Comparison of ENCODE assay signal across 1 cellular context in genomic region chr4:56051049-56051709, GRCh38.
TF ChIP-seq lines count a peak whose summit lies in the region.

No MANE protein-coding gene starts in this region.

TF ChIP-seq in HCT116, 20 proteins besides CTCF, POLR2A, EP300 and RAD21 (continued from another document):
- TF ChIP-seq EZH2 (IDR thresholded peaks at IDR 0.05) (no peak), POLR2AphosphoS5 (IDR thresholded peaks at IDR 0.05; ENCODE audit: low read depth, low read length) (no peak), EGR1 (IDR thresholded peaks at IDR 0.05; ENCODE audit: low read depth) (no peak), FOSL1 (IDR thresholded peaks at IDR 0.05; ENCODE audit: low read depth) (no peak), EZH2phosphoT487 (IDR thresholded peaks at IDR 0.05; ENCODE audit: borderline replicate concordance) (no peak), CEBPB (IDR thresholded peaks at IDR 0.05; ENCODE audit: low read depth) (no peak), SP1 (IDR thresholded peaks at IDR 0.05; ENCODE audit: low read depth) (no peak), ZBTB33 (IDR thresholded peaks at IDR 0.05; ENCODE audit: extremely low read depth, insufficient replicate concordance, low read length) (no peak), JUND (IDR thresholded peaks at IDR 0.05) (no peak), SRF (IDR thresholded peaks at IDR 0.05; ENCODE audit: low read depth) (no peak), YY1 (IDR thresholded peaks at IDR 0.05; ENCODE audit: extremely low read depth, insufficient replicate concordance, low read depth, low read length) (no peak), ZFX (IDR thresholded peaks at IDR 0.05) (no peak), ELF1 (IDR thresholded peaks at IDR 0.05; ENCODE audit: borderline replicate concordance, low read depth) (no peak), ZNF274 (IDR thresholded peaks at IDR 0.05; ENCODE audit: low read depth, low read length) (no peak), TCF7L2 (IDR thresholded peaks at IDR 0.05; ENCODE audit: borderline replicate concordance, extremely low read depth, insufficient read depth, insufficient read length) (no peak)
- TF ChIP-seq, protein P1, sequence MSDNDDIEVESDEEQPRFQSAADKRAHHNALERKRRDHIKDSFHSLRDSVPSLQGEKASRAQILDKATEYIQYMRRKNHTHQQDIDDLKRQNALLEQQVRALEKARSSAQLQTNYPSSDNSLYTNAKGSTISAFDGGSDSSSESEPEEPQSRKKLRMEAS (IDR thresholded peaks at IDR 0.05), result no peak
TF ChIP-seq in HCT116: peak in this region for 0.
